ENCODE assay signal across 7 cellular contexts in the genomic region with DNA sequence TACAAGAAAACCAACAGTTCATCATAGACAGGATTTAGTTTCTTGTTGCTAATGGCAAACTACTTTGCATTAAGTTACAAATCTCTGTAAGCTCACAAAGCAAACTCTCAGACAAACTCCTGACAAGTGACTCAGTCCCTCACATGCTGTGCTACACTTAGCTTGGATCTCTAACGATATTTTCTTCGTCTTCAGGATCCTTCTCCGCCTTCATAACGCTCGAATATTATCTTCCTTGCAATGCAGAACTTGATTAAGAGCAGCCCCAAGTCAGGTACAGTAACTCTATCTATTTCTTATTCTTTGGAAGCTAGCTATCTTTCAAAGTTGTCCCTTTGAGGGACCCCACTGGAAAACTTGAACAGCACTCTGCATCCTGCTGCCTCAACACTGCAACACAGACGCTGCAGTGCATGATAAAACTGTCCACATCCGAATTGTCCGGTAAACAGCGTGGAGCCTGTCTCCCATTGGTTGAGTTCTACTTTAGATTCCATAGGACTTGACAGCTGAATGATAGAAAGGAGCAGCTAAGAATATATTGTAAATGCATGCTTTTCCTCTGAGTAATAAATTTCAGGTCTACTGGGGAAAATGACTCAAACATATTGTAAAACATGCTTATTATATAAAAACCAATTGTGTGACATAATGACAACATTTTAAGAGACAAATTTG.
DNase-seq lines count a peak whose midpoint lies in the region; TF ChIP-seq lines count a peak whose summit lies in the region.

No MANE protein-coding gene starts in this region.

- peak overlapping the region; percentile 65 for H3K27ac Mint-ChIP-seq in type B pancreatic cell

- H3K4me3 Mint-ChIP-seq in type B pancreatic cell = peak overlapping the region; percentile 81

- TF ChIP-seq CTCF in coronary artery (IDR thresholded peaks at IDR 0.05) (no peak), type B pancreatic cell (conservative IDR thresholded peaks at IDR 0.05) (no peak)

- H3K36me3 Mint-ChIP-seq in type B pancreatic cell = no peaks in the 10 kb centered on the region

- no peaks in the 10 kb centered on the region for H3K27me3 Mint-ChIP-seq in type B pancreatic cell

- peaks cover 50% of the 10 kb centered on the region for H3K4me1 Mint-ChIP-seq in type B pancreatic cell (ENCODE audit: unreplicated experiment)

- H3K27ac ChIP-seq in coronary artery = peak overlapping the region; percentile 74 to 77

- DNase-seq in LoVo (ENCODE audit: low spot score) (peak; percentile 15), coronary artery (ENCODE audit: low spot score) (no peak), medulla oblongata (ENCODE audit: extremely low spot score) (peak; percentile 41), type B pancreatic cell (ENCODE audit: extremely low spot score, unreplicated experiment) (no peak), GDM1 (lab: John Stamatoyannopoulos, UW) (no peak), SKM-1 (lab: John Stamatoyannopoulos, UW; ENCODE audit: unreplicated experiment) (no peak), RPMI8226 (no peak)

- H3K4me3 ChIP-seq in coronary artery = peak overlapping the region; percentile 64

- H3K9me3 Mint-ChIP-seq in type B pancreatic cell = no peaks in the 10 kb centered on the region

Comparison
In these comparisons a context has a peak if more than half of its experiments do, and no peak if none do; other contexts are left out.
1. DNase-seq: peak in LoVo (single experiment) and medulla oblongata (single experiment); none in coronary artery (single experiment), type B pancreatic cell (single experiment), GDM1 (single experiment), SKM-1 (single experiment) and RPMI8226 (single experiment).